ENCODE assay signal across 8 cellular contexts in genomic region chr20:362271-363254, GRCh38. TPM values are rescaled to one million over a fixed set of nuclear protein-coding genes. Genes with fewer than 3 reads are reported as not detected.
A peak's percentile ranks its signal among the peaks of the same experiment; 100 is the strongest.
DNase-seq lines count a peak whose midpoint lies in the region; ATAC-seq, FAIRE-seq and TF ChIP-seq lines count a peak whose summit lies in the region.

No MANE protein-coding gene starts in this region.

- no peaks in the 10 kb centered on the region for H3K9me3 Mint-ChIP-seq in activated CD4-positive, alpha-beta memory T cell treated with anti-CD3 and anti-CD28 coated beads, Interleukin-2, amount 10 ng/mL, durations not matched to agents 7 days and 5 days

- peaks cover 0 to 6% (median 0%) of the 10 kb centered on the region in 3 donors for H3K4me1 ChIP-seq in pancreas
- H3K4me1 ChIP-seq in vagina: peaks cover 16% of the 10 kb centered on the region

- H3K9me3 ChIP-seq in pancreas (no peaks in the 10 kb centered on the region), vagina (no peaks in the 10 kb centered on the region)

- H3K36me3 ChIP-seq in pancreas (no peaks in the 10 kb centered on the region), vagina (no peaks in the 10 kb centered on the region)

- no peak overlapping the region for H3K4me3 Mint-ChIP-seq in activated CD4-positive, alpha-beta memory T cell treated with anti-CD3 and anti-CD28 coated beads, Interleukin-2, amount 10 ng/mL, durations not matched to agents 7 days and 5 days

- peak overlapping the region; percentile 44 for H3K27ac Mint-ChIP-seq in activated CD4-positive, alpha-beta memory T cell treated with anti-CD3 and anti-CD28 coated beads, Interleukin-2, amount 10 ng/mL, durations not matched to agents 7 days and 5 days

- ATAC-seq in pancreas: peak; percentile 80 to 94 (median 92)

- no peaks in the 10 kb centered on the region for H3K36me3 Mint-ChIP-seq in activated CD4-positive, alpha-beta memory T cell treated with anti-CD3 and anti-CD28 coated beads, Interleukin-2, amount 10 ng/mL, durations not matched to agents 7 days and 5 days (ENCODE audit: low read depth)

- intact Hi-C loops in pancreas (cut with DNase I) (loop anchor here in 1 of 3 donors (10.0 kb wide), 1 partner anchor 372 kb away; no protein-coding TSS in a partner anchor), vagina (cut with DNase I) (loop anchor here (10.0 kb wide), 2 partner anchors 112 to 282 kb away; no protein-coding TSS in a partner anchor)

- peaks cover 1% of the 10 kb centered on the region for H3K27me3 Mint-ChIP-seq in activated CD4-positive, alpha-beta memory T cell treated with anti-CD3 and anti-CD28 coated beads, Interleukin-2, amount 10 ng/mL, durations not matched to agents 7 days and 5 days

- no peak for FAIRE-seq in pancreas (lab: Jason Lieb, UNC)

- H3K4me3 ChIP-seq in pancreas (no peak overlapping the region), vagina (no peak overlapping the region)

- H3K4me1 Mint-ChIP-seq in activated CD4-positive, alpha-beta memory T cell treated with anti-CD3 and anti-CD28 coated beads, Interleukin-2, amount 10 ng/mL, durations not matched to agents 7 days and 5 days: peaks cover 36% of the 10 kb centered on the region

- TF ChIP-seq POLR2A in vagina (IDR thresholded peaks at IDR 0.05): no peak

- DNase-seq in AG08395 (ENCODE audit: low spot score) (peak; percentile 74), NCI-H2196 (lab: John Stamatoyannopoulos, UW; ENCODE audit: unreplicated experiment) (peak; percentile 98), fibroblast of peridontal ligament (ENCODE audit: extremely low read depth) (peak; percentile 71), pancreas (peak; percentile 87 to 98 (median 92)), middle frontal gyrus (ENCODE audit: extremely low spot score, low spot score) (no peak), vagina (ENCODE audit: extremely low spot score in 2 of 2) (no peak)
- DNase-seq in activated CD4-positive, alpha-beta memory T cell treated with anti-CD3 and anti-CD28 coated beads, Interleukin-2, amount 10 ng/mL, durations not matched to agents 7 days and 5 days: peak; percentile 63

- TF ChIP-seq CTCF in GM12874 (IDR thresholded peaks at IDR 0.05; ENCODE audit: insufficient read depth, low read depth, low read length) (peak; percentile 40), pancreas (IDR thresholded peaks at IDR 0.05) (peak in 3 of 4 donors; percentile 23 to 37 (median 36)), vagina (IDR thresholded peaks at IDR 0.05) (no peak)

- no peak overlapping the region for H3K27ac ChIP-seq in pancreas
- H3K27ac ChIP-seq in vagina: no peak overlapping the region

- H3K27me3 ChIP-seq in pancreas: no peaks in the 10 kb centered on the region
- no peaks in the 10 kb centered on the region for H3K27me3 ChIP-seq in vagina

- WGBS in pancreas, 2 donors: 62 to 63% methylated on average over 13 of the region's 13 CpGs

- CTCF ChIA-PET in activated CD4-positive, alpha-beta memory T cell treated with anti-CD3 and anti-CD28 coated beads, Interleukin-2, amount 10 ng/mL, durations not matched to agents 7 days and 5 days (lab: Charles Lee): interaction anchor here (1.1 to 2.3 kb wide), 6 partner anchors 8 to 118 kb away, joined by 3 to 8 read pairs (median 3); partner anchors contain the start of gene TRIB3

- POLR2A ChIA-PET in activated CD4-positive, alpha-beta memory T cell treated with anti-CD3 and anti-CD28 coated beads, Interleukin-2, amount 10 ng/mL, durations not matched to agents 7 days and 5 days (lab: Charles Lee): interaction anchor here (0.9 to 1.2 kb wide), 4 partner anchors 10 to 76 kb away, joined by 3 to 4 read pairs (median 3); no protein-coding TSS in a partner anchor

RNA-seq across cellular contexts. Expression of gene NRSN2, which starts 15.7 kb away (rescaled TPM):
- total RNA-seq in activated CD4-positive, alpha-beta memory T cell treated with anti-CD3 and anti-CD28 coated beads, Interleukin-2, amount 10 ng/mL, durations not matched to agents 7 days and 5 days: 1 to 10 TPM; 1.8 to 2.7 TPM
- total RNA-seq in pancreas (10 to 100 TPM; 10.7 to 23.0 (median 15.3) TPM), vagina (21.6 TPM)
- polyA plus RNA-seq in pancreas: 10 to 100 TPM; 25.5 to 41.3 TPM

RNA-seq across cellular contexts. Expression of gene TRIB3, which starts 18.0 kb away (rescaled TPM):
- 10 to 100 TPM; 28.3 to 28.9 TPM for total RNA-seq in activated CD4-positive, alpha-beta memory T cell treated with anti-CD3 and anti-CD28 coated beads, Interleukin-2, amount 10 ng/mL, durations not matched to agents 7 days and 5 days
- 10 to 100 TPM in 1 of 6 donors, 1 to 10 TPM in 5; 4.4 to 97.7 (median 6.6) TPM for total RNA-seq in pancreas
- polyA plus RNA-seq in pancreas: 10 to 100 TPM in 1 of 2 donors, 1 to 10 TPM in 1; 6.5 to 12.8 TPM
- total RNA-seq in vagina: 15.7 TPM

RNA-seq across cellular contexts. Expression of gene SOX12, which starts 37.2 kb away (rescaled TPM):
- total RNA-seq in activated CD4-positive, alpha-beta memory T cell treated with anti-CD3 and anti-CD28 coated beads, Interleukin-2, amount 10 ng/mL, durations not matched to agents 7 days and 5 days: 1 to 10 TPM; 2.9 to 3.2 TPM
- 1 to 10 TPM; 4.3 to 8.8 (median 6.5) TPM for total RNA-seq in pancreas
- 1 to 10 TPM; 2.9 to 4.8 TPM for polyA plus RNA-seq in pancreas
- 4.4 TPM for total RNA-seq in vagina

RNA-seq across cellular contexts. Expression of gene RBCK1, which starts 45.5 kb away (rescaled TPM):
- 100 to 1,000 TPM; 133 to 146 TPM for total RNA-seq in activated CD4-positive, alpha-beta memory T cell treated with anti-CD3 and anti-CD28 coated beads, Interleukin-2, amount 10 ng/mL, durations not matched to agents 7 days and 5 days
- 10 to 100 TPM; 34.9 to 62.0 (median 41.1) TPM for total RNA-seq in pancreas
- polyA plus RNA-seq in pancreas: 100 to 1,000 TPM; 130 to 148 TPM
- 67.0 TPM for total RNA-seq in vagina

Comparison
In these comparisons a context has a peak if more than half of its experiments do, and no peak if none do; other contexts are left out.
1. DNase-seq: peak in AG08395 (single experiment), NCI-H2196 (single experiment), activated CD4-positive, alpha-beta memory T cell treated with anti-CD3 and anti-CD28 coated beads, Interleukin-2, amount 10 ng/mL, durations not matched to agents 7 days and 5 days (single experiment), fibroblast of peridontal ligament (single experiment) and pancreas (6 of 6); none in middle frontal gyrus (single experiment) and vagina (0 of 2).
2. CTCF ChIP-seq: peak in GM12874 (single experiment) and pancreas (3 of 4); none in vagina (0 of 3).